Comparison of ENCODE assay signal across 9 cellular contexts in genomic region chr13:114025432-114026127, GRCh38. TPM values are rescaled to one million over a fixed set of nuclear protein-coding genes. Genes with fewer than 3 reads are reported as not detected.
A peak's percentile ranks its signal among the peaks of the same experiment; 100 is the strongest.
DNase-seq lines count a peak whose midpoint lies in the region; ATAC-seq, FAIRE-seq and TF ChIP-seq lines count a peak whose summit lies in the region.
"Had no signal": no experiment of that assay in that cellular context is flagged by ENCODE, and none has a peak within 500 bp of the region (broad histone marks: within the 10 kb centered on the region; RNA-seq: fewer than 3 reads in every experiment).

No MANE protein-coding gene starts in this region.

- H3K79me2 ChIP-seq in OCI-LY7 (ENCODE audit: insufficient read depth, low read depth, low read length) (no peaks in the 10 kb centered on the region), PC-9 (ENCODE audit: low read depth) (no peaks in the 10 kb centered on the region)

- no peaks in the 10 kb centered on the region for H4K20me1 ChIP-seq in OCI-LY7 (ENCODE audit: insufficient read depth, low read length)
- no peaks in the 10 kb centered on the region for H4K20me1 ChIP-seq in PC-9 (ENCODE audit: insufficient read depth)

- BruUV-seq in OCI-LY7 (replicated peaks; lab: Mats Ljungman, UMichigan) (no TSS peak), PC-9 (replicated peaks; lab: Mats Ljungman, UMichigan) (no TSS peak)

- POLR2A ChIA-PET in OCI-LY7 (lab: Charles Lee) = interaction anchor here (1.0 kb wide), 1 partner anchor 38 kb away, joined by 7 read pairs; no protein-coding TSS in a partner anchor
- POLR2A ChIA-PET in PC-9 (lab: Charles Lee; ENCODE audit: unreplicated experiment) = no interaction called here

- no peak for TF ChIP-seq POLR2A in GM12891 (IDR thresholded peaks at IDR 0.05; ENCODE audit: low read depth, low read length)

- 51 to 67% (median 55%) methylated on average over 19 of the region's 19 CpGs for WGBS in psoas muscle, 3 donors

- CTCF ChIA-PET in OCI-LY7 (lab: Charles Lee; ENCODE audit: unreplicated experiment) = interaction anchor here (0.8 kb wide), 1 partner anchor 85 kb away, joined by 3 read pairs; no protein-coding TSS in a partner anchor
- CTCF ChIA-PET in PC-9 (lab: Charles Lee) = no interaction called here

- H3K4me3 ChIP-seq in OCI-LY7 (ENCODE audit: low read depth, low read length, poor library complexity, severe bottlenecking) (peak overlapping the region; percentile 64), psoas muscle (no peak overlapping the region), PC-9 (no peak overlapping the region)

- H3F3A ChIP-seq in PC-9 (ENCODE audit: insufficient read depth, low read depth) = no peaks in the 10 kb centered on the region; the same call in 1 of the 2 replicates

- FAIRE-seq in GM12891 (lab: Jason Lieb, UNC) (peak; percentile 71), frontal cortex (lab: Jason Lieb, UNC) (no peak)

- intact Hi-C loops in OCI-LY7 (cut with micrococcal nuclease; ENCODE audit: unreplicated experiment) = loop anchor here (1.0 to 5.0 kb wide), 5 partner anchors 18 to 202 kb away; no protein-coding TSS in a partner anchor
- intact Hi-C loops in psoas muscle (cut with DNase I) = no loop called here
- intact Hi-C loops in PC-9 (cut with micrococcal nuclease; ENCODE audit: unreplicated experiment) = no loop called here

- DNase-seq in GM12891 (ENCODE audit: insufficient read length, low spot score) (no peak), OCI-LY7 (ENCODE audit: low spot score) (peak; percentile 31), frontal cortex (ENCODE audit: low spot score in 2 of 2) (peak; percentile 65 to 68), psoas muscle (peak in 1 of 2 donors; percentile 14), putamen (ENCODE audit: low spot score) (no peak), PC-9 (no peak)
- DNase-seq in effector CD8-positive, alpha-beta T cell (lab: John Stamatoyannopoulos, UW) = no peak
- DNase-seq: activated CD4-positive, alpha-beta T cell treated with anti-CD3 and anti-CD28 coated beads for 48 hours had no signal

- TF ChIP-seq CTCF in OCI-LY7 (conservative IDR thresholded peaks at IDR 0.05; ENCODE audit: low read length) = no peak; the same call in 1 of the 2 replicates
- no peak for TF ChIP-seq CTCF in psoas muscle (IDR thresholded peaks at IDR 0.05)
- no peak for TF ChIP-seq CTCF in PC-9 (conservative IDR thresholded peaks at IDR 0.05)

- H3K4me2 ChIP-seq in OCI-LY7 (ENCODE audit: low read length) (peak overlapping the region; percentile 96), PC-9 (no peak overlapping the region)

- H3K9me3 ChIP-seq in OCI-LY7 (ENCODE audit: low read length) (no peaks in the 10 kb centered on the region), psoas muscle (no peaks in the 10 kb centered on the region), PC-9 (ENCODE audit: insufficient read depth, low read depth) (no peaks in the 10 kb centered on the region)

- H3K9me2 ChIP-seq in OCI-LY7 (ENCODE audit: insufficient read depth, low read length) = no peaks in the 10 kb centered on the region
- no peaks in the 10 kb centered on the region for H3K9me2 ChIP-seq in PC-9 (ENCODE audit: insufficient read depth)

- H3K27ac ChIP-seq in OCI-LY7 (ENCODE audit: low read depth, low read length, poor library complexity, severe bottlenecking) (peak overlapping the region; percentile 89), psoas muscle (no peak overlapping the region), PC-9 (no peak overlapping the region)

- H3K36me3 ChIP-seq in OCI-LY7 (ENCODE audit: insufficient read depth, low read length) = peaks cover 4% of the 10 kb centered on the region; the same call in 1 of the 2 replicates
- H3K36me3 ChIP-seq in psoas muscle (ENCODE audit: insufficient read depth in 1 of 2, low read depth in 1 of 2) = peaks cover 0 to 50% of the 10 kb centered on the region in 2 donors
- H3K36me3 ChIP-seq in PC-9 (ENCODE audit: low read depth) = no peaks in the 10 kb centered on the region

- no peaks in the 10 kb centered on the region for H3K27me3 ChIP-seq in psoas muscle (ENCODE audit: insufficient read depth in 3 of 3, low read length in 2 of 3)
- no peaks in the 10 kb centered on the region for H3K27me3 ChIP-seq in PC-9 (ENCODE audit: insufficient read depth, low read depth)

- ATAC-seq in psoas muscle (peak; percentile 28 to 42 (median 38)), GM21723 (IDR thresholded peaks at IDR 0.05; ENCODE audit: unreplicated experiment) (no peak)

- H3K4me1 ChIP-seq in OCI-LY7 (ENCODE audit: insufficient read depth, low read length, poor library complexity, severe bottlenecking) (peaks cover 71% of the 10 kb centered on the region), psoas muscle (peaks cover 5% of the 10 kb centered on the region), PC-9 (replicated peaks; ENCODE audit: insufficient read depth) (no peaks in the 10 kb centered on the region)

- H2AFZ ChIP-seq in OCI-LY7 (ENCODE audit: low read length) (no peak overlapping the region; the same call in 1 of the 2 replicates), PC-9 (no peak overlapping the region)

TF ChIP-seq in GM12891, 5 proteins besides CTCF, POLR2A, EP300 and RAD21:
- TF ChIP-seq TAF1 (IDR thresholded peaks at IDR 0.05; ENCODE audit: low read depth, low read length) = no peak
- no peak for TF ChIP-seq SPI1 (IDR thresholded peaks at IDR 0.05; ENCODE audit: low read depth, low read length)
- TF ChIP-seq PAX5 (IDR thresholded peaks at IDR 0.05; ENCODE audit: insufficient read depth, low read length, severe bottlenecking) = no peak
- no peak for TF ChIP-seq POLR2AphosphoS5 (IDR thresholded peaks at IDR 0.05; ENCODE audit: low read depth, low read length)
- no peak for TF ChIP-seq POU2F2 (IDR thresholded peaks at IDR 0.05; ENCODE audit: low read depth, low read length)
TF ChIP-seq in GM12891: peak in this region for 0.

RNA-seq across cellular contexts. Expression of gene C13orf46, which starts 51.7 kb away (rescaled TPM):
- 0.15 TPM for polyA plus RNA-seq in GM12891 (2012; ENCODE audit: low read depth, missing spikeins)
- total RNA-seq in OCI-LY7 (2014; rRNA removed; shearing (Covaris generic)) = not detected in 2 replicates
- total RNA-seq in OCI-LY7 (2022) = 0.09 and 0.21 TPM in 2 replicates
- total RNA-seq in frontal cortex = under 0.01 TPM
- total RNA-seq in psoas muscle = 1 to 10 TPM in 1 of 4 donors, under 1 TPM in 3; 0.24 to 2.5 (median 0.73) TPM
- under 1 TPM in 2 of 3 donors, not detected in 1; 0.14 to 0.53 TPM for polyA plus RNA-seq in psoas muscle
- total RNA-seq in PC-9 (2021) = 1.5 and 1.7 TPM in 2 replicates

Comparison
In these comparisons a context has a peak if more than half of its experiments do, and no peak if none do; other contexts are left out.
1. DNase-seq: peak in OCI-LY7 (single experiment) and frontal cortex (2 of 2); none in GM12891 (single experiment), effector CD8-positive, alpha-beta T cell (single experiment), putamen (single experiment) and PC-9 (0 of 2).